ENCODE assay signal across 22 cellular contexts in genomic region chr1:239261521-239261920, GRCh38.
DNase-seq lines count a peak whose midpoint lies in the region; ATAC-seq and TF ChIP-seq lines count a peak whose summit lies in the region.
"Had no signal": no experiment of that assay in that cellular context is flagged by ENCODE, and none has a peak within 500 bp of the region (broad histone marks: within the 10 kb centered on the region; RNA-seq: fewer than 3 reads in every experiment).

No MANE protein-coding gene starts in this region.

- no peak overlapping the region for H3K9ac ChIP-seq in PC-3 (ENCODE audit: low read length)
- H3K9ac ChIP-seq: BLaER1 had no signal

- no peak overlapping the region for H3K4me3 Mint-ChIP-seq in type B pancreatic cell
- H3K4me3 Mint-ChIP-seq: CD14-positive monocyte; CD4-positive, alpha-beta memory T cell; CD4-positive, CD25-positive, alpha-beta regulatory T cell; CD8-positive, alpha-beta memory T cell had no signal

- peak overlapping the region; percentile 47 for H3K27ac ChIP-seq in PC-3 (ENCODE audit: low read length)
- H3K27ac ChIP-seq: BLaER1 had no signal

- H3K27me3 Mint-ChIP-seq in type B pancreatic cell, result no peaks in the 10 kb centered on the region
- H3K27me3 Mint-ChIP-seq: CD4-positive, CD25-positive, alpha-beta regulatory T cell; CD8-positive, alpha-beta memory T cell had no signal

- no peaks in the 10 kb centered on the region for H4K20me1 ChIP-seq in PC-3 (ENCODE audit: low read length)
- H4K20me1 ChIP-seq: BLaER1 had no signal

- CTCF ChIA-PET in PC-3 (lab: Charles Lee), result no interaction called here

- H2AFZ ChIP-seq in PC-3 (ENCODE audit: low read length), result no peak overlapping the region

- no peaks in the 10 kb centered on the region for H3K9me3 Mint-ChIP-seq in type B pancreatic cell

- no peak; the same call in 1 of the 2 replicates for ATAC-seq in PC-3

- peaks cover 1% of the 10 kb centered on the region for H3K36me3 Mint-ChIP-seq in type B pancreatic cell
- H3K36me3 Mint-ChIP-seq: CD14-positive monocyte; CD4-positive, alpha-beta memory T cell; CD4-positive, CD25-positive, alpha-beta regulatory T cell; CD8-positive, alpha-beta memory T cell had no signal

- H3K27ac Mint-ChIP-seq in type B pancreatic cell, result no peak overlapping the region
- H3K27ac Mint-ChIP-seq: CD14-positive monocyte; CD4-positive, alpha-beta memory T cell; CD4-positive, CD25-positive, alpha-beta regulatory T cell; CD8-positive, alpha-beta memory T cell had no signal

- H3K4me1 ChIP-seq in PC-3 (ENCODE audit: insufficient read depth, low read length), result peaks cover 14% of the 10 kb centered on the region
- H3K4me1 ChIP-seq: BLaER1 had no signal

- no peaks in the 10 kb centered on the region for H3K79me2 ChIP-seq in PC-3 (ENCODE audit: low read length)

- intact Hi-C loops in PC-3 (cut with micrococcal nuclease), result no loop called here

- TF ChIP-seq CTCF in PC-3 (conservative IDR thresholded peaks at IDR 0.05; ENCODE audit: low read depth, low read length), result no peak
- no peak for TF ChIP-seq CTCF in epithelial cell of esophagus (IDR thresholded peaks at IDR 0.05; ENCODE audit: insufficient read depth, low read depth, low read length, missing control alignments)
- no peak for TF ChIP-seq CTCF in type B pancreatic cell (conservative IDR thresholded peaks at IDR 0.05)

- H3K4me3 ChIP-seq in PC-3 (ENCODE audit: low read length), result no peak overlapping the region
- H3K4me3 ChIP-seq in epithelial cell of esophagus (ENCODE audit: low read length), result no peak overlapping the region
- H3K4me3 ChIP-seq: BLaER1 had no signal

- BruUV-seq in PC-3 (replicated peaks; lab: Mats Ljungman, UMichigan), result no TSS peak

- no peaks in the 10 kb centered on the region for H3F3A ChIP-seq in PC-3 (ENCODE audit: low read length, unreplicated experiment)

- H3K9me2 ChIP-seq in PC-3 (replicated peaks; ENCODE audit: low read length), result no peaks in the 10 kb centered on the region

- no peaks in the 10 kb centered on the region for H3K36me3 ChIP-seq in PC-3 (ENCODE audit: low read depth, low read length)
- H3K36me3 ChIP-seq: BE2C, BLaER1 had no signal

- DNase-seq in PC-3, result no peak
- peak; percentile 56 for DNase-seq in epithelial cell of esophagus (ENCODE audit: low read depth)
- no peak for DNase-seq in type B pancreatic cell (ENCODE audit: extremely low spot score, unreplicated experiment)
- no peak for DNase-seq in iPS-NIHi7 (ENCODE audit: extremely low spot score)
- no peak for DNase-seq in NCI-H2029 treated with DMSO at 0.1 percent for 48 hours (lab: John Stamatoyannopoulos, UW)
- DNase-seq: 8988T; ACHN; BE2C; C1 segment of cervical spinal cord; CD4-positive, alpha-beta memory T cell; CD4-positive, CD25-positive, alpha-beta regulatory T cell; CD8-positive, alpha-beta memory T cell; COR-L47; DMS 273 treated with DMSO at 0.1 percent for 48 hours; DMS153; DMS53; DMS79; DND-41; EL; GF-D8 had no signal

- no peaks in the 10 kb centered on the region for H3K4me1 Mint-ChIP-seq in type B pancreatic cell (ENCODE audit: unreplicated experiment)
- H3K4me1 Mint-ChIP-seq: CD14-positive monocyte; CD4-positive, alpha-beta memory T cell; CD4-positive, CD25-positive, alpha-beta regulatory T cell; CD8-positive, alpha-beta memory T cell had no signal

- POLR2A ChIA-PET in PC-3 (lab: Charles Lee; ENCODE audit: unreplicated experiment), result no interaction called here

- no peaks in the 10 kb centered on the region for H3K9me3 ChIP-seq in PC-3 (ENCODE audit: low read length)
- H3K9me3 ChIP-seq: BE2C, BLaER1 had no signal

- no peaks in the 10 kb centered on the region for H3K27me3 ChIP-seq in PC-3 (ENCODE audit: low read length)
- H3K27me3 ChIP-seq: BE2C, BLaER1 had no signal

- H3K4me2 ChIP-seq in PC-3 (ENCODE audit: low read length), result 0 out of 2 replicates have a peak overlapping the region, but pooled peaks have one; percentile 6
- H3K4me2 ChIP-seq: BLaER1 had no signal
